Comparison of ENCODE assay signal across 1 cellular context in the genomic region with DNA sequence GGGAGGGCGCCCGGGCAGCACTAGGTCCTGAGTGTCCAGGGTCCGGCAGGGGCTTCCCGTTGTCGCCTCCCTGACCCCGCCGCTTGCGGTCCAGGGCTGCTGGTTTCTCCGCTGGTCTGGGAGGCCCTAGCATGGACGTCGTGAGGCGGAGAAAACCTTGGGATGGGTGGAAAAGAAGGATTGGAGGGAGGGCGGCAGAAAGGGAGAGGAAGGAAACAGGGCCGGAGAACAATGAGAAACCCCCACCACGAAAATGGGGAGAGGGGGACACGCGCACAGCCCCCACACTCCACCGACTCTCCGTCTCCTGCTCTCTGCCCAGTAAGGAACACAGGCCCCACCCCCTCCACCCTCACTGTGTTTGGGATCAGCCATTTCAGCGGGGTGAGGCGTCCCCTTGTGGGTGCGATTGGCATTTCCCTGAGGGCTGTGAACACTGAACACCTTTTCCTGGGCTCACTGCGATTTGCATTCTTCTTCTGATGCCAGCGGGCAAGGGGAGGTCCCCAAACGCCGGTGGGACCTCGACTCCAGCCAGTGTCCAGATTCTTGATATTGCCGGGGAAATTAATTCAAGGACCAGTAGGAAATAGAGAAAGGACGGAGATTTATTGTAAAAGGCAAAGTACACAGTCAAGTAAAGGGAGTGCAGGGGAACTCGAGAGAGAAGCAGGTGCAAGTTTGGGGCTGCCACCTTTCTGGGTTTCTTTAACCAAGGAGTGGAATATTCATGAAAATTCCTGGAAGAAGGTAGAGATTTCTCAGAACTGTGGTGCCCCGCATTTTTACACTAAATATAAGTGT.
TF ChIP-seq lines count a peak whose summit lies in the region.

No MANE protein-coding gene starts in this region.

TF ChIP-seq in K562, 482 proteins besides CTCF, POLR2A, EP300 and RAD21 (continued from another document):
- peak; percentile 45; the same call in 1 of the 2 replicates for TF ChIP-seq HCFC1 (IDR thresholded peaks at IDR 0.05; ENCODE audit: low read depth, low read length)
- TF ChIP-seq ZKSCAN3 (CRISPR knock-in tag; IDR thresholded peaks at IDR 0.05), result no peak
- TF ChIP-seq TCF3 (CRISPR knock-in tag; IDR thresholded peaks at IDR 0.05), result no peak
- TF ChIP-seq CHD1 (IDR thresholded peaks at IDR 0.05; ENCODE audit: low read length), result no peak
- TF ChIP-seq HSF4 (CRISPR knock-in tag; IDR thresholded peaks at IDR 0.05; ENCODE audit: borderline replicate concordance), result no peak
- TF ChIP-seq RBM22 (IDR thresholded peaks at IDR 0.05; ENCODE audit: low read depth, low read length, poor library complexity, severe bottlenecking), result no peak
- TF ChIP-seq RBM34 (IDR thresholded peaks at IDR 0.05; ENCODE audit: borderline replicate concordance, insufficient read depth, low read length), result no peak
- TF ChIP-seq KHSRP (IDR thresholded peaks at IDR 0.05), result no peak
- no peak for TF ChIP-seq ZNF445 (CRISPR knock-in tag; IDR thresholded peaks at IDR 0.05; ENCODE audit: low read depth)
- no peak for TF ChIP-seq KDM5B (IDR thresholded peaks at IDR 0.05; ENCODE audit: insufficient replicate concordance, low read depth, low read length)
- peak in 1 of 2 experiments; percentile 69; a peak in 2 of 4 replicates for TF ChIP-seq RCOR1 (IDR thresholded peaks at IDR 0.05; ENCODE audit: borderline replicate concordance in 1 of 2, low read depth in 2 of 2, low read length in 2 of 2)
- TF ChIP-seq, protein P1, sequence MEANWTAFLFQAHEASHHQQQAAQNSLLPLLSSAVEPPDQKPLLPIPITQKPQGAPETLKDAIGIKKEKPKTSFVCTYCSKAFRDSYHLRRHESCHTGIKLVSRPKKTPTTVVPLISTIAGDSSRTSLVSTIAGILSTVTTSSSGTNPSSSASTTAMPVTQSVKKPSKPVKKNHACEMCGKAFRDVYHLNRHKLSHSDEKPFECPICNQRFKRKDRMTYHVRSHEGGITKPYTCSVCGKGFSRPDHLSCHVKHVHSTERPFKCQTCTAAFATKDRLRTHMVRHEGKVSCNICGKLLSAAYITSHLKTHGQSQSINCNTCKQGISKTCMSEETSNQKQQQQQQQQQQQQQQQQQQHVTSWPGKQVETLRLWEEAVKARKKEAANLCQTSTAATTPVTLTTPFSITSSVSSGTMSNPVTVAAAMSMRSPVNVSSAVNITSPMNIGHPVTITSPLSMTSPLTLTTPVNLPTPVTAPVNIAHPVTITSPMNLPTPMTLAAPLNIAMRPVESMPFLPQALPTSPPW (CRISPR knock-in tag; IDR thresholded peaks at IDR 0.05), result peak; percentile 80
- TF ChIP-seq RB1 (IDR thresholded peaks at IDR 0.05; ENCODE audit: low read depth), result peak; percentile 40; the same call in 1 of the 2 replicates
- no peak for TF ChIP-seq KLF1 (tag; IDR thresholded peaks at IDR 0.05)
- no peak for TF ChIP-seq KDM2B (CRISPR knock-in tag; IDR thresholded peaks at IDR 0.05)
- TF ChIP-seq TCF7L2 (IDR thresholded peaks at IDR 0.05; ENCODE audit: low read depth, low read length), result no peak
- TF ChIP-seq, protein P2, sequence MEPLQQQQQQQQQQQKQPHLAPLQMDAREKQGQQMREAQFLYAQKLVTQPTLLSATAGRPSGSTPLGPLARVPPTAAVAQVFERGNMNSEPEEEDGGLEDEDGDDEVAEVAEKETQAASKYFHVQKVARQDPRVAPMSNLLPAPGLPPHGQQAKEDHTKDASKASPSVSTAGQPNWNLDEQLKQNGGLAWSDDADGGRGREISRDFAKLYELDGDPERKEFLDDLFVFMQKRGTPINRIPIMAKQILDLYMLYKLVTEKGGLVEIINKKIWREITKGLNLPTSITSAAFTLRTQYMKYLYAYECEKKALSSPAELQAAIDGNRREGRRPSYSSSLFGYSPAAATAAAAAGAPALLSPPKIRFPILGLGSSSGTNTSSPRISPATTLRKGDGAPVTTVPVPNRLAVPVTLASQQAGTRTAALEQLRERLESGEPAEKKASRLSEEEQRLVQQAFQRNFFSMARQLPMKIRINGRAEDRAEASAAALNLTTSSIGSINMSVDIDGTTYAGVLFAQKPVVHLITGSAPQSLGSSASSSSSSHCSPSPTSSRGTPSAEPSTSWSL (CRISPR knock-in tag; IDR thresholded peaks at IDR 0.05; ENCODE audit: borderline replicate concordance), result 0 out of 2 replicates have a peak, but pooled peaks have one; percentile 22
- 0 out of 2 replicates have a peak, but pooled peaks have one; percentile 19 for TF ChIP-seq GABPB1 (CRISPR knock-in tag; IDR thresholded peaks at IDR 0.05)
- TF ChIP-seq HNRNPLL (IDR thresholded peaks at IDR 0.05; ENCODE audit: low read depth, low read length, poor library complexity, severe bottlenecking), result no peak
- no peak for TF ChIP-seq ZNF175 (CRISPR knock-in tag; IDR thresholded peaks at IDR 0.05; ENCODE audit: low read depth)
- TF ChIP-seq BMI1 (IDR thresholded peaks at IDR 0.05; ENCODE audit: low read length), result 0 out of 2 replicates have a peak, but pooled peaks have one; percentile 40
- no peak for TF ChIP-seq PRMT5 (CRISPR knock-in tag; IDR thresholded peaks at IDR 0.05)
- TF ChIP-seq ATF7 (IDR thresholded peaks at IDR 0.05), result peak; percentile 54
- TF ChIP-seq EGR1 (conservative IDR thresholded peaks at IDR 0.05), result 0 out of 2 replicates have a peak, but pooled peaks have one; percentile 4
- TF ChIP-seq MYNN (IDR thresholded peaks at IDR 0.05), result 0 out of 2 replicates have a peak, but pooled peaks have one; percentile 35
- TF ChIP-seq MYNN (CRISPR knock-in tag; IDR thresholded peaks at IDR 0.05), result no peak
- no peak for TF ChIP-seq FOS (IDR thresholded peaks at IDR 0.05; ENCODE audit: extremely low read depth, insufficient read length)
- no peak for TF ChIP-seq KAT2B (IDR thresholded peaks at IDR 0.05; ENCODE audit: low read depth, low read length)
- TF ChIP-seq SIN3A (IDR thresholded peaks at IDR 0.05; ENCODE audit: borderline replicate concordance in 2 of 2, control insufficient read depth in 1 of 2, low read depth in 2 of 2, low read length in 2 of 2), result no peak
- TF ChIP-seq, protein P3, sequence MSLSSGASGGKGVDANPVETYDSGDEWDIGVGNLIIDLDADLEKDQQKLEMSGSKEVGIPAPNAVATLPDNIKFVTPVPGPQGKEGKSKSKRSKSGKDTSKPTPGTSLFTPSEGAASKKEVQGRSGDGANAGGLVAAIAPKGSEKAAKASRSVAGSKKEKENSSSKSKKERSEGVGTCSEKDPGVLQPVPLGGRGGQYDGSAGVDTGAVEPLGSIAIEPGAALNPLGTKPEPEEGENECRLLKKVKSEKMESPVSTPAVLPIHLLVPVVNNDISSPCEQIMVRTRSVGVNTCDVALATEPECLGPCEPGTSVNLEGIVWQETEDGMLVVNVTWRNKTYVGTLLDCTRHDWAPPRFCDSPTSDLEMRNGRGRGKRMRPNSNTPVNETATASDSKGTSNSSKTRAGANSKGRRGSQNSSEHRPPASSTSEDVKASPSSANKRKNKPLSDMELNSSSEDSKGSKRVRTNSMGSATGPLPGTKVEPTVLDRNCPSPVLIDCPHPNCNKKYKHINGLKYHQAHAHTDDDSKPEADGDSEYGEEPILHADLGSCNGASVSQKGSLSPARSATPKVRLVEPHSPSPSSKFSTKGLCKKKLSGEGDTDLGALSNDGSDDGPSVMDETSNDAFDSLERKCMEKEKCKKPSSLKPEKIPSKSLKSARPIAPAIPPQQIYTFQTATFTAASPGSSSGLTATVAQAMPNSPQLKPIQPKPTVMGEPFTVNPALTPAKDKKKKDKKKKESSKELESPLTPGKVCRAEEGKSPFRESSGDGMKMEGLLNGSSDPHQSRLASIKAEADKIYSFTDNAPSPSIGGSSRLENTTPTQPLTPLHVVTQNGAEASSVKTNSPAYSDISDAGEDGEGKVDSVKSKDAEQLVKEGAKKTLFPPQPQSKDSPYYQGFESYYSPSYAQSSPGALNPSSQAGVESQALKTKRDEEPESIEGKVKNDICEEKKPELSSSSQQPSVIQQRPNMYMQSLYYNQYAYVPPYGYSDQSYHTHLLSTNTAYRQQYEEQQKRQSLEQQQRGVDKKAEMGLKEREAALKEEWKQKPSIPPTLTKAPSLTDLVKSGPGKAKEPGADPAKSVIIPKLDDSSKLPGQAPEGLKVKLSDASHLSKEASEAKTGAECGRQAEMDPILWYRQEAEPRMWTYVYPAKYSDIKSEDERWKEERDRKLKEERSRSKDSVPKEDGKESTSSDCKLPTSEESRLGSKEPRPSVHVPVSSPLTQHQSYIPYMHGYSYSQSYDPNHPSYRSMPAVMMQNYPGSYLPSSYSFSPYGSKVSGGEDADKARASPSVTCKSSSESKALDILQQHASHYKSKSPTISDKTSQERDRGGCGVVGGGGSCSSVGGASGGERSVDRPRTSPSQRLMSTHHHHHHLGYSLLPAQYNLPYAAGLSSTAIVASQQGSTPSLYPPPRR (CRISPR knock-in tag; IDR thresholded peaks at IDR 0.05; ENCODE audit: borderline replicate concordance), result peak; percentile 52; the same call in 1 of the 2 replicates
- TF ChIP-seq ZNF143 (CRISPR knock-in tag; IDR thresholded peaks at IDR 0.05), result no peak
- TF ChIP-seq ZKSCAN1 (IDR thresholded peaks at IDR 0.05; ENCODE audit: low read depth, low read length), result 0 out of 2 replicates have a peak, but pooled peaks have one; percentile 41
- no peak for TF ChIP-seq SMAD4 (CRISPR knock-in tag; conservative IDR thresholded peaks at IDR 0.05)
- TF ChIP-seq, protein P4, sequence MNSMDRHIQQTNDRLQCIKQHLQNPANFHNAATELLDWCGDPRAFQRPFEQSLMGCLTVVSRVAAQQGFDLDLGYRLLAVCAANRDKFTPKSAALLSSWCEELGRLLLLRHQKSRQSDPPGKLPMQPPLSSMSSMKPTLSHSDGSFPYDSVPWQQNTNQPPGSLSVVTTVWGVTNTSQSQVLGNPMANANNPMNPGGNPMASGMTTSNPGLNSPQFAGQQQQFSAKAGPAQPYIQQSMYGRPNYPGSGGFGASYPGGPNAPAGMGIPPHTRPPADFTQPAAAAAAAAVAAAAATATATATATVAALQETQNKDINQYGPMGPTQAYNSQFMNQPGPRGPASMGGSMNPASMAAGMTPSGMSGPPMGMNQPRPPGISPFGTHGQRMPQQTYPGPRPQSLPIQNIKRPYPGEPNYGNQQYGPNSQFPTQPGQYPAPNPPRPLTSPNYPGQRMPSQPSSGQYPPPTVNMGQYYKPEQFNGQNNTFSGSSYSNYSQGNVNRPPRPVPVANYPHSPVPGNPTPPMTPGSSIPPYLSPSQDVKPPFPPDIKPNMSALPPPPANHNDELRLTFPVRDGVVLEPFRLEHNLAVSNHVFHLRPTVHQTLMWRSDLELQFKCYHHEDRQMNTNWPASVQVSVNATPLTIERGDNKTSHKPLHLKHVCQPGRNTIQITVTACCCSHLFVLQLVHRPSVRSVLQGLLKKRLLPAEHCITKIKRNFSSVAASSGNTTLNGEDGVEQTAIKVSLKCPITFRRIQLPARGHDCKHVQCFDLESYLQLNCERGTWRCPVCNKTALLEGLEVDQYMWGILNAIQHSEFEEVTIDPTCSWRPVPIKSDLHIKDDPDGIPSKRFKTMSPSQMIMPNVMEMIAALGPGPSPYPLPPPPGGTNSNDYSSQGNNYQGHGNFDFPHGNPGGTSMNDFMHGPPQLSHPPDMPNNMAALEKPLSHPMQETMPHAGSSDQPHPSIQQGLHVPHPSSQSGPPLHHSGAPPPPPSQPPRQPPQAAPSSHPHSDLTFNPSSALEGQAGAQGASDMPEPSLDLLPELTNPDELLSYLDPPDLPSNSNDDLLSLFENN (IDR thresholded peaks at IDR 0.05; ENCODE audit: low read depth in 2 of 2, low read length in 2 of 2), result no peak; a peak in 1 of 4 replicates
- peak; percentile 82; the same call in 1 of the 2 replicates for TF ChIP-seq XRCC5 (IDR thresholded peaks at IDR 0.05; ENCODE audit: low read depth, low read length)
- TF ChIP-seq, protein P5, sequence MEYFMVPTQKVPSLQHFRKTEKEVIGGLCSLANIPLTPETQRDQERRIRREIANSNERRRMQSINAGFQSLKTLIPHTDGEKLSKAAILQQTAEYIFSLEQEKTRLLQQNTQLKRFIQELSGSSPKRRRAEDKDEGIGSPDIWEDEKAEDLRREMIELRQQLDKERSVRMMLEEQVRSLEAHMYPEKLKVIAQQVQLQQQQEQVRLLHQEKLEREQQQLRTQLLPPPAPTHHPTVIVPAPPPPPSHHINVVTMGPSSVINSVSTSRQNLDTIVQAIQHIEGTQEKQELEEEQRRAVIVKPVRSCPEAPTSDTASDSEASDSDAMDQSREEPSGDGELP (CRISPR knock-in tag; IDR thresholded peaks at IDR 0.05; ENCODE audit: borderline replicate concordance), result peak; percentile 47; the same call in 1 of the 2 replicates
- TF ChIP-seq PHF21A (IDR thresholded peaks at IDR 0.05; ENCODE audit: borderline replicate concordance, low read depth), result no peak
- TF ChIP-seq, protein P6, sequence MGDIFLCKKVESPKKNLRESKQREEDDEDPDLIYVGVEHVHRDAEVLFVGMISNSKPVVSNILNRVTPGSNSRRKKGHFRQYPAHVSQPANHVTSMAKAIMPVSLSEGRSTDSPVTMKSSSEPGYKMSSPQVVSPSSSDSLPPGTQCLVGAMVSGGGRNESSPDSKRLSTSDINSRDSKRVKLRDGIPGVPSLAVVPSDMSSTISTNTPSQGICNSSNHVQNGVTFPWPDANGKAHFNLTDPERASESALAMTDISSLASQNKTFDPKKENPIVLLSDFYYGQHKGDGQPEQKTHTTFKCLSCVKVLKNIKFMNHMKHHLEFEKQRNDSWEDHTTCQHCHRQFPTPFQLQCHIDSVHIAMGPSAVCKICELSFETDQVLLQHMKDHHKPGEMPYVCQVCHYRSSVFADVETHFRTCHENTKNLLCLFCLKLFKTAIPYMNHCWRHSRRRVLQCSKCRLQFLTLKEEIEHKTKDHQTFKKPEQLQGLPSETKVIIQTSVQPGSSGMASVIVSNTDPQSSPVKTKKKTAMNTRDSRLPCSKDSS (IDR thresholded peaks at IDR 0.05; ENCODE audit: low read depth, partially characterized antibody), result no peak
- TF ChIP-seq, protein P7, sequence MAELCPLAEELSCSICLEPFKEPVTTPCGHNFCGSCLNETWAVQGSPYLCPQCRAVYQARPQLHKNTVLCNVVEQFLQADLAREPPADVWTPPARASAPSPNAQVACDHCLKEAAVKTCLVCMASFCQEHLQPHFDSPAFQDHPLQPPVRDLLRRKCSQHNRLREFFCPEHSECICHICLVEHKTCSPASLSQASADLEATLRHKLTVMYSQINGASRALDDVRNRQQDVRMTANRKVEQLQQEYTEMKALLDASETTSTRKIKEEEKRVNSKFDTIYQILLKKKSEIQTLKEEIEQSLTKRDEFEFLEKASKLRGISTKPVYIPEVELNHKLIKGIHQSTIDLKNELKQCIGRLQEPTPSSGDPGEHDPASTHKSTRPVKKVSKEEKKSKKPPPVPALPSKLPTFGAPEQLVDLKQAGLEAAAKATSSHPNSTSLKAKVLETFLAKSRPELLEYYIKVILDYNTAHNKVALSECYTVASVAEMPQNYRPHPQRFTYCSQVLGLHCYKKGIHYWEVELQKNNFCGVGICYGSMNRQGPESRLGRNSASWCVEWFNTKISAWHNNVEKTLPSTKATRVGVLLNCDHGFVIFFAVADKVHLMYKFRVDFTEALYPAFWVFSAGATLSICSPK (IDR thresholded peaks at IDR 0.05; ENCODE audit: borderline replicate concordance), result no peak
- TF ChIP-seq TAF1 (IDR thresholded peaks at IDR 0.05; ENCODE audit: control insufficient read depth, extremely low read depth, insufficient read depth, low read length, severe bottlenecking), result no peak
